10 cellular contexts compared by ENCODE assay signal in the genomic region with DNA sequence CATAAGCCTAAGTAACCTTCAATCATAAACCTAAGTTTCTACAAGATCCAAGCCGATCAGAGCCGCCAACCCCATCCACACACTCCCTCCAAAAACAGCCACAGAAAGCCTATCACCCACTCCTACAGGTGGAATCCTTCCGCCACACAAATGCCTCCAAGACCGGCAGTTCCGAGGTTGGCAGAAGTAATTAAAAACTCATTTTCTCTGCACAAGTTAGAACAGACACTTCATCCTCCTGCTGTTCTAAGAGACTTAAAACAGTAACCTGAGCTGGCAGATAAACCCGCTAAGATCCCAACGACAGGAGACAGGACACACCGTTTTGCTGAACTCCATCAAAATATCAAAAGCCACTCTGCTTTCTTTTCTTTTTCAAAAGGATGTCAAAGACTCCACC. TPM values are rescaled to one million over a fixed set of nuclear protein-coding genes. Genes with fewer than 3 reads are reported as not detected.
DNase-seq lines count a peak whose midpoint lies in the region; ATAC-seq, FAIRE-seq and TF ChIP-seq lines count a peak whose summit lies in the region.
"Had no signal": no experiment of that assay in that cellular context is flagged by ENCODE, and none has a peak within 500 bp of the region (broad histone marks: within the 10 kb centered on the region; RNA-seq: fewer than 3 reads in every experiment).

No MANE protein-coding gene starts in this region.

- H3K9ac ChIP-seq in iPS-20b (ENCODE audit: low read depth, low read length): peak overlapping the region; percentile 85; the same call in 1 of the 2 replicates
- no peak overlapping the region for H3K9ac ChIP-seq in stomach smooth muscle (ENCODE audit: low read length in 2 of 2)

- TF ChIP-seq CTCF in activated CD8-positive, alpha-beta T cell treated with anti-CD3 and anti-CD28 coated beads for 36 hours (IDR thresholded peaks at IDR 0.05): no peak

- H3K27ac ChIP-seq in iPS-20b (ENCODE audit: low read length): no peak overlapping the region
- H3K27ac ChIP-seq in stomach smooth muscle (ENCODE audit: low read length): no peak overlapping the region
- H3K27ac ChIP-seq: colonic mucosa had no signal

- H3K4me1 ChIP-seq in iPS-20b (ENCODE audit: insufficient read depth, low read length) (peaks cover 26% of the 10 kb centered on the region; the same call in 1 of the 2 replicates), stomach smooth muscle (ENCODE audit: control insufficient read depth, insufficient read depth, low read length) (peaks cover 44% of the 10 kb centered on the region)

- H3K27ac Mint-ChIP-seq in activated CD8-positive, alpha-beta memory T cell treated with anti-CD3 and anti-CD28 coated beads, Interleukin-2, amount 10 ng/mL, durations not matched to agents 7 days and 5 days: peak overlapping the region; percentile 18
- peak overlapping the region; percentile 66 for H3K27ac Mint-ChIP-seq in activated CD8-positive, alpha-beta T cell treated with anti-CD3 and anti-CD28 coated beads for 36 hours

- no peak for TF ChIP-seq POLR2A in GM12891 (IDR thresholded peaks at IDR 0.05; ENCODE audit: low read depth, low read length)

- ATAC-seq in activated CD8-positive, alpha-beta memory T cell treated with anti-CD3 and anti-CD28 coated beads, Interleukin-2, amount 10 ng/mL, durations not matched to agents 7 days and 5 days: no peak
- ATAC-seq in activated CD8-positive, alpha-beta T cell treated with anti-CD3 and anti-CD28 coated beads for 36 hours: no peak
- ATAC-seq in GM19455 (IDR thresholded peaks at IDR 0.05; ENCODE audit: unreplicated experiment): no peak

- H3K36me3 ChIP-seq in iPS-20b (ENCODE audit: insufficient read depth, low read depth, low read length) (peaks cover 55% of the 10 kb centered on the region), stomach smooth muscle (ENCODE audit: control insufficient read depth in 2 of 2, insufficient read depth in 2 of 2, low read length in 2 of 2) (peaks cover 26 to 33% of the 10 kb centered on the region in 2 donors)

- H3K4me3 ChIP-seq in iPS-20b (ENCODE audit: low read length): peak overlapping the region; percentile 85
- peak overlapping the region; percentile 29 to 86 for H3K4me3 ChIP-seq in stomach smooth muscle (ENCODE audit: low read length in 2 of 2)

- H3K4me1 Mint-ChIP-seq in activated CD8-positive, alpha-beta memory T cell treated with anti-CD3 and anti-CD28 coated beads, Interleukin-2, amount 10 ng/mL, durations not matched to agents 7 days and 5 days: peaks cover 68% of the 10 kb centered on the region
- H3K4me1 Mint-ChIP-seq in activated CD8-positive, alpha-beta T cell treated with anti-CD3 and anti-CD28 coated beads for 36 hours (ENCODE audit: low read depth): peaks cover 68% of the 10 kb centered on the region

- no peaks in the 10 kb centered on the region for H3K9me3 ChIP-seq in iPS-20b (ENCODE audit: insufficient read depth, low read depth, low read length)
- H3K9me3 ChIP-seq in stomach smooth muscle (ENCODE audit: control insufficient read depth in 2 of 2, low read length in 2 of 2): no peaks in the 10 kb centered on the region
- H3K9me3 ChIP-seq: colonic mucosa had no signal

- peak overlapping the region; percentile 82 for H3K4me3 Mint-ChIP-seq in activated CD8-positive, alpha-beta memory T cell treated with anti-CD3 and anti-CD28 coated beads, Interleukin-2, amount 10 ng/mL, durations not matched to agents 7 days and 5 days
- peak overlapping the region; percentile 74 for H3K4me3 Mint-ChIP-seq in activated CD8-positive, alpha-beta T cell treated with anti-CD3 and anti-CD28 coated beads for 36 hours

- CTCF ChIA-PET in activated CD8-positive, alpha-beta memory T cell treated with anti-CD3 and anti-CD28 coated beads, Interleukin-2, amount 10 ng/mL, durations not matched to agents 7 days and 5 days (lab: Charles Lee): interaction anchor here (0.6 to 2.5 kb wide), 4 partner anchors 86 to 335 kb away, joined by 3 to 21 read pairs (median 5); no protein-coding TSS in a partner anchor
- CTCF ChIA-PET in activated CD8-positive, alpha-beta T cell treated with anti-CD3 and anti-CD28 coated beads for 36 hours (lab: Charles Lee): interaction anchor here (0.6 to 7.4 kb wide), 5 partner anchors 65 to 174 kb away, joined by 3 to 81 read pairs (median 4); no protein-coding TSS in a partner anchor

- POLR2A ChIA-PET in activated CD8-positive, alpha-beta T cell treated with anti-CD3 and anti-CD28 coated beads for 36 hours (lab: Charles Lee): interaction anchor here (0.9 to 1.4 kb wide), 6 partner anchors 12 to 118 kb away, joined by 3 to 4 read pairs (median 3); no protein-coding TSS in a partner anchor

- no peaks in the 10 kb centered on the region for H3K9me3 Mint-ChIP-seq in activated CD8-positive, alpha-beta memory T cell treated with anti-CD3 and anti-CD28 coated beads, Interleukin-2, amount 10 ng/mL, durations not matched to agents 7 days and 5 days (ENCODE audit: low read depth)
- H3K9me3 Mint-ChIP-seq in activated CD8-positive, alpha-beta T cell treated with anti-CD3 and anti-CD28 coated beads for 36 hours: no peaks in the 10 kb centered on the region

- H3K36me3 Mint-ChIP-seq in activated CD8-positive, alpha-beta memory T cell treated with anti-CD3 and anti-CD28 coated beads, Interleukin-2, amount 10 ng/mL, durations not matched to agents 7 days and 5 days: peaks cover 58% of the 10 kb centered on the region
- H3K36me3 Mint-ChIP-seq in activated CD8-positive, alpha-beta T cell treated with anti-CD3 and anti-CD28 coated beads for 36 hours (ENCODE audit: low read depth): peaks cover 58% of the 10 kb centered on the region

- no peaks in the 10 kb centered on the region for H3K27me3 ChIP-seq in iPS-20b (ENCODE audit: insufficient read depth, low read length)
- H3K27me3 ChIP-seq in stomach smooth muscle (ENCODE audit: control insufficient read depth in 1 of 2, insufficient read depth in 2 of 2, low read length in 2 of 2): no peaks in the 10 kb centered on the region
- H3K27me3 ChIP-seq: colonic mucosa had no signal

- H3K27me3 Mint-ChIP-seq in activated CD8-positive, alpha-beta memory T cell treated with anti-CD3 and anti-CD28 coated beads, Interleukin-2, amount 10 ng/mL, durations not matched to agents 7 days and 5 days: no peaks in the 10 kb centered on the region
- no peaks in the 10 kb centered on the region for H3K27me3 Mint-ChIP-seq in activated CD8-positive, alpha-beta T cell treated with anti-CD3 and anti-CD28 coated beads for 36 hours

- no peak for DNase-seq in activated CD8-positive, alpha-beta memory T cell treated with anti-CD3 and anti-CD28 coated beads, Interleukin-2, amount 10 ng/mL, durations not matched to agents 7 days and 5 days
- DNase-seq in activated CD8-positive, alpha-beta memory T cell treated with anti-CD3 and anti-CD28 coated beads for 24 hours: no peak
- no peak for DNase-seq in activated CD8-positive, alpha-beta T cell treated with anti-CD3 and anti-CD28 coated beads for 36 hours
- no peak for DNase-seq in GM12891 (ENCODE audit: insufficient read length, low spot score)
- no peak for DNase-seq in NCI-H2029 treated with DMSO at 0.1 percent for 48 hours (lab: John Stamatoyannopoulos, UW)
- DNase-seq: Calu3, colonic mucosa had no signal

- intact Hi-C loops in activated CD8-positive, alpha-beta T cell treated with anti-CD3 and anti-CD28 coated beads for 36 hours (cut with micrococcal nuclease): loop anchor here (5.0 to 10.0 kb wide), 4 partner anchors 46 to 199 kb away; partner anchors contain the start of genes CYB5RL and MRPL37

- no peak for FAIRE-seq in GM12891 (lab: Jason Lieb, UNC)

TF ChIP-seq in GM12891, 5 proteins besides CTCF, POLR2A, EP300 and RAD21:
- no peak for TF ChIP-seq TAF1 (IDR thresholded peaks at IDR 0.05; ENCODE audit: low read depth, low read length)
- TF ChIP-seq SPI1 (IDR thresholded peaks at IDR 0.05; ENCODE audit: low read depth, low read length): no peak
- no peak for TF ChIP-seq PAX5 (IDR thresholded peaks at IDR 0.05; ENCODE audit: insufficient read depth, low read length, severe bottlenecking)
- TF ChIP-seq POLR2AphosphoS5 (IDR thresholded peaks at IDR 0.05; ENCODE audit: low read depth, low read length): no peak
- TF ChIP-seq POU2F2 (IDR thresholded peaks at IDR 0.05; ENCODE audit: low read depth, low read length): no peak

RNA-seq across cellular contexts. Expression of gene SSBP3, which starts 2.8 kb away (rescaled TPM):
- total RNA-seq in activated CD8-positive, alpha-beta memory T cell treated with anti-CD3 and anti-CD28 coated beads, Interleukin-2, amount 10 ng/mL, durations not matched to agents 7 days and 5 days: 100 to 1,000 TPM in 1 of 2 experiments, 10 to 100 TPM in 1; 88.7 to 116 TPM
- total RNA-seq in activated CD8-positive, alpha-beta T cell treated with anti-CD3 and anti-CD28 coated beads for 36 hours: 10 to 100 TPM; 62.6 to 67.8 TPM
- polyA plus RNA-seq in GM12891 (2012; ENCODE audit: low read depth, missing spikeins): 14.3 TPM
